Comparison of ENCODE assay signal across 14 cellular contexts in the genomic region with DNA sequence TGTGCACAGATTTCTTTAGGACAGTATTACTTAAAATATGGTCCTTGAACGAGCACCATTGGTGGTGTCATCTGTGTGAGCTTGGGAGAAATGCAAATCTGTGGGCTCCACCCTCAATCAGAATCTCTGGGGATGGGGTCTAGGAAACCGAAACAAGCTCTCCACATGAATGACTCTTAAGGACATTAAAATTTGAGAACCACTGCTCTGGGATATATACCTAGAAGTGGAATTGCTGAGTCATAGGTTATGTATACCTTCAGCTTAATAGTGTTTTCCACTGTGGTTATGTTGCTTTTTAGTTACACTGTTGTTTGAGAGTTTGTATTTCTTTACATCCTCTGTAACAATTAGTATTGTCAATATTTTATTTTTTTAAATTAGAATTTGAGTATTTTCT. TPM values are rescaled to one million over a fixed set of nuclear protein-coding genes. Genes with fewer than 3 reads are reported as not detected.
DNase-seq lines count a peak whose midpoint lies in the region; ATAC-seq and TF ChIP-seq lines count a peak whose summit lies in the region.
"Had no signal": no experiment of that assay in that cellular context is flagged by ENCODE, and none has a peak within 500 bp of the region (broad histone marks: within the 10 kb centered on the region; RNA-seq: fewer than 3 reads in every experiment).

No MANE protein-coding gene starts in this region.

- TF ChIP-seq CTCF in dorsolateral prefrontal cortex (IDR thresholded peaks at IDR 0.05 in 54 of 56, conservative IDR thresholded peaks at IDR 0.05 in 2 of 56; ENCODE audit: low read depth in 1 of 56, partially characterized antibody in 56 of 56) = no peak

- no peaks in the 10 kb centered on the region for H3K36me3 Mint-ChIP-seq in activated CD8-positive, alpha-beta T cell treated with anti-CD3 and anti-CD28 coated beads, Interleukin-2, amount 10 ng/mL, durations not matched to agents 7 days and 5 days (ENCODE audit: low read depth)
- H3K36me3 Mint-ChIP-seq in effector memory CD8-positive, alpha-beta T cell (ENCODE audit: insufficient read depth) = peaks cover 2% of the 10 kb centered on the region

- CTCF ChIA-PET in activated CD8-positive, alpha-beta T cell treated with anti-CD3 and anti-CD28 coated beads, Interleukin-2, amount 10 ng/mL, durations not matched to agents 7 days and 5 days (lab: Charles Lee) = interaction anchor here (1.0 to 1.1 kb wide), 2 partner anchors 14 to 33 kb away, joined by 3 read pairs; no protein-coding TSS in a partner anchor

- no peak overlapping the region for H3K4me3 Mint-ChIP-seq in activated CD8-positive, alpha-beta T cell treated with anti-CD3 and anti-CD28 coated beads, Interleukin-2, amount 10 ng/mL, durations not matched to agents 7 days and 5 days
- H3K4me3 Mint-ChIP-seq in effector memory CD8-positive, alpha-beta T cell = no peak overlapping the region

- POLR2A ChIA-PET in activated CD8-positive, alpha-beta T cell treated with anti-CD3 and anti-CD28 coated beads, Interleukin-2, amount 10 ng/mL, durations not matched to agents 7 days and 5 days (lab: Charles Lee) = interaction anchor here (0.7 kb wide), 1 partner anchor 14 kb away, joined by 3 read pairs; no protein-coding TSS in a partner anchor

- H3K9me3 Mint-ChIP-seq in activated CD8-positive, alpha-beta T cell treated with anti-CD3 and anti-CD28 coated beads, Interleukin-2, amount 10 ng/mL, durations not matched to agents 7 days and 5 days (ENCODE audit: insufficient read depth) = no peaks in the 10 kb centered on the region
- H3K9me3 Mint-ChIP-seq in effector memory CD8-positive, alpha-beta T cell = no peaks in the 10 kb centered on the region

- intact Hi-C loops in dorsolateral prefrontal cortex (cut with DNase I) = no loop called here

- peaks cover 21% of the 10 kb centered on the region for H3K4me1 Mint-ChIP-seq in activated CD8-positive, alpha-beta T cell treated with anti-CD3 and anti-CD28 coated beads, Interleukin-2, amount 10 ng/mL, durations not matched to agents 7 days and 5 days (ENCODE audit: low read depth)
- peaks cover 27 to 71% of the 10 kb centered on the region in 2 donors for H3K4me1 Mint-ChIP-seq in effector memory CD8-positive, alpha-beta T cell (ENCODE audit: low read depth in 2 of 2)

- no peak overlapping the region for H3K27ac ChIP-seq in substantia nigra (ENCODE audit: low read depth, low read length, poor library complexity, severe bottlenecking)
- no peak overlapping the region for H3K27ac ChIP-seq in dorsolateral prefrontal cortex
- H3K27ac ChIP-seq: tibial artery had no signal

- peak; percentile 18 for DNase-seq in stimulated activated CD4-positive, alpha-beta T cell treated with anti-CD3 and anti-CD28 coated beads, Interleukin-4, amount 100 ng/mL, for 24 hours
- DNase-seq in stimulated activated CD4-positive, alpha-beta T cell treated with anti-CD3 and anti-CD28 coated beads, Interleukin-2, amount 100 ng/mL, for 24 hours = no peak
- peak; percentile 51 for DNase-seq in NAMALWA (ENCODE audit: low spot score)
- DNase-seq in activated CD8-positive, alpha-beta T cell treated with anti-CD3 and anti-CD28 coated beads, Interleukin-2, amount 10 ng/mL, durations not matched to agents 7 days and 5 days = no peak
- no peak for DNase-seq in effector memory CD8-positive, alpha-beta T cell
- DNase-seq in substantia nigra (lab: John Stamatoyannopoulos, UW) = no peak
- DNase-seq in dorsolateral prefrontal cortex = no peak
- DNase-seq: amygdala, Calu3, hypothalamus, NCI-H1930, retina, tibial artery had no signal

- no peak overlapping the region for H3K27ac Mint-ChIP-seq in activated CD8-positive, alpha-beta T cell treated with anti-CD3 and anti-CD28 coated beads, Interleukin-2, amount 10 ng/mL, durations not matched to agents 7 days and 5 days
- no peak overlapping the region for H3K27ac Mint-ChIP-seq in effector memory CD8-positive, alpha-beta T cell

- H3K4me3 ChIP-seq in dorsolateral prefrontal cortex = no peak overlapping the region
- H3K4me3 ChIP-seq: tibial artery had no signal

- no peaks in the 10 kb centered on the region for H3K27me3 ChIP-seq in dorsolateral prefrontal cortex
- H3K27me3 ChIP-seq: tibial artery had no signal

- ATAC-seq in activated CD8-positive, alpha-beta T cell treated with anti-CD3 and anti-CD28 coated beads, Interleukin-2, amount 10 ng/mL, durations not matched to agents 7 days and 5 days = peak; percentile 55
- no peak for ATAC-seq in effector memory CD8-positive, alpha-beta T cell (replicated peaks)
- ATAC-seq in GM18909 (IDR thresholded peaks at IDR 0.05; ENCODE audit: poor library complexity, unreplicated experiment) = no peak

- H3K27me3 Mint-ChIP-seq in activated CD8-positive, alpha-beta T cell treated with anti-CD3 and anti-CD28 coated beads, Interleukin-2, amount 10 ng/mL, durations not matched to agents 7 days and 5 days (ENCODE audit: low read depth) = no peaks in the 10 kb centered on the region
- H3K27me3 Mint-ChIP-seq in effector memory CD8-positive, alpha-beta T cell = no peaks in the 10 kb centered on the region

RNA-seq across cellular contexts. Expression of a gene that starts 24.0 kb away (rescaled TPM):
- 10 to 100 TPM; 15.1 to 15.2 TPM for total RNA-seq in activated CD8-positive, alpha-beta T cell treated with anti-CD3 and anti-CD28 coated beads, Interleukin-2, amount 10 ng/mL, durations not matched to agents 7 days and 5 days
- 10 to 100 TPM; 11.4 to 24.8 (median 16.7) TPM for total RNA-seq in dorsolateral prefrontal cortex

Comparison
In these comparisons a context has a peak if more than half of its experiments do, and no peak if none do; other contexts are left out.
1. DNase-seq: peak in stimulated activated CD4-positive, alpha-beta T cell treated with anti-CD3 and anti-CD28 coated beads, Interleukin-4, amount 100 ng/mL, for 24 hours (single experiment) and NAMALWA (single experiment); none in stimulated activated CD4-positive, alpha-beta T cell treated with anti-CD3 and anti-CD28 coated beads, Interleukin-2, amount 100 ng/mL, for 24 hours (0 of 2), activated CD8-positive, alpha-beta T cell treated with anti-CD3 and anti-CD28 coated beads, Interleukin-2, amount 10 ng/mL, durations not matched to agents 7 days and 5 days (single experiment), effector memory CD8-positive, alpha-beta T cell (0 of 3), substantia nigra (0 of 49) and dorsolateral prefrontal cortex (0 of 10).